Comparison of ENCODE assay signal across 19 cellular contexts in genomic region chr16:22347100-22347820, GRCh38. TPM values are rescaled to one million over a fixed set of nuclear protein-coding genes. Genes with fewer than 3 reads are reported as not detected.
DNase-seq lines count a peak whose midpoint lies in the region; ATAC-seq and TF ChIP-seq lines count a peak whose summit lies in the region.
"Had no signal": no experiment of that assay in that cellular context is flagged by ENCODE, and none has a peak within 500 bp of the region (broad histone marks: within the 10 kb centered on the region; RNA-seq: fewer than 3 reads in every experiment).

No MANE protein-coding gene starts in this region.

- H3K18ac ChIP-seq in IMR-90 (ENCODE audit: low read depth, low read length): no peak overlapping the region

- no peak overlapping the region for H3K23ac ChIP-seq in IMR-90 (ENCODE audit: low read depth, low read length)

- no peak overlapping the region for H2BK5ac ChIP-seq in IMR-90 (ENCODE audit: low read depth, low read length, poor library complexity, severe bottlenecking)

- H3K36me3 Mint-ChIP-seq in activated CD4-positive, alpha-beta T cell treated with anti-CD3 and anti-CD28 coated beads for 36 hours (ENCODE audit: low read depth): peaks cover 63% of the 10 kb centered on the region
- peaks cover 48% of the 10 kb centered on the region for H3K36me3 Mint-ChIP-seq in effector memory CD8-positive, alpha-beta T cell (ENCODE audit: insufficient read depth)

- H4K20me1 ChIP-seq in IMR-90 (ENCODE audit: insufficient read depth, low read length): peaks cover 35% of the 10 kb centered on the region

- H3K56ac ChIP-seq in IMR-90 (ENCODE audit: extremely low read depth, insufficient read depth, low read length): no peak overlapping the region

- no peak for ATAC-seq in activated CD4-positive, alpha-beta T cell treated with anti-CD3 and anti-CD28 coated beads for 36 hours
- ATAC-seq in IMR-90 (ENCODE audit: low read depth): no peak
- ATAC-seq in effector memory CD8-positive, alpha-beta T cell (replicated peaks): no peak

- H3K4me3 ChIP-seq in IMR-90 (ENCODE audit: insufficient read depth, low read depth, low read length): no peak overlapping the region

- H2BK20ac ChIP-seq in IMR-90 (ENCODE audit: low read depth, low read length): no peak overlapping the region

- H2BK15ac ChIP-seq in IMR-90 (ENCODE audit: low read depth, low read length): no peak overlapping the region

- H2BK120ac ChIP-seq in IMR-90 (ENCODE audit: low read depth, low read length): no peak overlapping the region

- H3K9me3 Mint-ChIP-seq in activated CD4-positive, alpha-beta T cell treated with anti-CD3 and anti-CD28 coated beads for 36 hours (ENCODE audit: low read depth): no peaks in the 10 kb centered on the region
- no peaks in the 10 kb centered on the region for H3K9me3 Mint-ChIP-seq in effector memory CD8-positive, alpha-beta T cell
- H3K9me3 Mint-ChIP-seq: memory B cell, type B pancreatic cell had no signal

- no peak overlapping the region for H2AFZ ChIP-seq in IMR-90 (replicated peaks; ENCODE audit: low read length, poor library complexity)

- H4K91ac ChIP-seq in IMR-90 (ENCODE audit: insufficient read depth, low read depth, low read length): no peak overlapping the region

- TF ChIP-seq CTCF in IMR-90 (conservative IDR thresholded peaks at IDR 0.05; ENCODE audit: low read depth, low read length) (no peak), GM13976 (IDR thresholded peaks at IDR 0.05; ENCODE audit: borderline replicate concordance, control extremely low read depth, extremely low read depth, insufficient read depth, missing control alignments) (no peak)

- H3K4me2 ChIP-seq in IMR-90 (ENCODE audit: low read depth, low read length): no peak overlapping the region
- H3K4me2 ChIP-seq: SK-N-SH had no signal

- H3K27ac Mint-ChIP-seq in activated CD4-positive, alpha-beta T cell treated with anti-CD3 and anti-CD28 coated beads for 36 hours: peak overlapping the region; percentile 52
- peak overlapping the region; percentile 26 to 76 for H3K27ac Mint-ChIP-seq in effector memory CD8-positive, alpha-beta T cell
- H3K27ac Mint-ChIP-seq: memory B cell, type B pancreatic cell had no signal

- peaks cover 11% of the 10 kb centered on the region for H3K9me1 ChIP-seq in IMR-90 (ENCODE audit: insufficient read depth, low read length)

- no peaks in the 10 kb centered on the region for H3K27me3 Mint-ChIP-seq in activated CD4-positive, alpha-beta T cell treated with anti-CD3 and anti-CD28 coated beads for 36 hours
- no peaks in the 10 kb centered on the region for H3K27me3 Mint-ChIP-seq in effector memory CD8-positive, alpha-beta T cell
- H3K27me3 Mint-ChIP-seq: memory B cell, type B pancreatic cell had no signal

- WGBS in IMR-90 (ENCODE audit: extremely low coverage in 2 of 2, insufficient read length in 1 of 2), 2 experiments: 97% methylated on average over 11 of the region's 20 CpGs; no CpG with 5 or more reads in 1 of the 2 experiments

- H3K27ac ChIP-seq in IMR-90 (ENCODE audit: insufficient read depth, low read length): no peak overlapping the region
- H3K27ac ChIP-seq: neutrophil had no signal

- H3K36me3 ChIP-seq in IMR-90 (ENCODE audit: control insufficient read depth, insufficient read depth, low read length): peaks cover 52% of the 10 kb centered on the region

- no peaks in the 10 kb centered on the region for H3K27me3 ChIP-seq in IMR-90 (ENCODE audit: control insufficient read depth, insufficient read depth, low read length)
- H3K27me3 ChIP-seq: neutrophil had no signal

- no peak overlapping the region for H3K9ac ChIP-seq in IMR-90 (ENCODE audit: low read depth, low read length)
- H3K9ac ChIP-seq: SK-N-SH had no signal

- H3K4me1 ChIP-seq in IMR-90 (ENCODE audit: control insufficient read depth, insufficient read depth, low read length): peaks cover 4% of the 10 kb centered on the region; the same call in 1 of the 2 replicates

- no TSS peak for BruUV-seq in IMR-90 (replicated peaks; lab: Mats Ljungman, UMichigan)

- no peak overlapping the region for H4K5ac ChIP-seq in IMR-90 (ENCODE audit: low read depth, low read length)

- H3K4me3 Mint-ChIP-seq in activated CD4-positive, alpha-beta T cell treated with anti-CD3 and anti-CD28 coated beads for 36 hours: no peak overlapping the region
- H3K4me3 Mint-ChIP-seq in effector memory CD8-positive, alpha-beta T cell: no peak overlapping the region
- H3K4me3 Mint-ChIP-seq: CD14-positive monocyte, memory B cell, type B pancreatic cell had no signal

- H3K9me3 ChIP-seq in IMR-90 (ENCODE audit: control insufficient read depth, insufficient read depth, low read length): no peaks in the 10 kb centered on the region
- H3K9me3 ChIP-seq: neutrophil, SK-N-SH had no signal

- H3K4ac ChIP-seq in IMR-90 (ENCODE audit: low read depth, low read length): no peak overlapping the region

- intact Hi-C loops in activated CD4-positive, alpha-beta T cell treated with anti-CD3 and anti-CD28 coated beads for 36 hours (cut with DNase I, micrococcal nuclease): no loop called here
- intact Hi-C loops in IMR-90 (cut with micrococcal nuclease): no loop called here

- no peak for TF ChIP-seq RAD21 in IMR-90 (IDR thresholded peaks at IDR 0.05; ENCODE audit: low read length)

- peaks cover 28% of the 10 kb centered on the region for H3K4me1 Mint-ChIP-seq in activated CD4-positive, alpha-beta T cell treated with anti-CD3 and anti-CD28 coated beads for 36 hours
- peaks cover 1 to 4% of the 10 kb centered on the region in 2 donors for H3K4me1 Mint-ChIP-seq in effector memory CD8-positive, alpha-beta T cell (ENCODE audit: low read depth in 2 of 2)
- H3K4me1 Mint-ChIP-seq: memory B cell had no signal

- H3K79me1 ChIP-seq in IMR-90 (ENCODE audit: low read depth in 1 of 2, low read length in 2 of 2): peaks cover 38 to 75% of the 10 kb centered on the region in 2 experiments

- no peak overlapping the region for H4K8ac ChIP-seq in IMR-90 (ENCODE audit: low read depth in 2 of 2, low read length in 2 of 2)

- CTCF ChIA-PET in activated CD4-positive, alpha-beta T cell treated with anti-CD3 and anti-CD28 coated beads for 36 hours (lab: Charles Lee): interaction anchor here (1.1 kb wide), 1 partner anchor 11 kb away, joined by 5 read pairs; no protein-coding TSS in a partner anchor
- CTCF ChIA-PET in IMR-90 (lab: Yijun Ruan, JAX): interaction anchor here (0.8 kb wide), 1 partner anchor 23 kb away, joined by 3 read pairs; no protein-coding TSS in a partner anchor

- dilution Hi-C loops in IMR-90 (cut with HindIII; ENCODE audit: low sequenced_read_pairs, unreplicated experiment): no loop called here

- in situ Hi-C loops in IMR-90 (cut with MboI; ENCODE audit: low sequenced_read_pairs) (loop anchor here (25.0 kb wide), 1 partner anchor 1185 kb away; the partner anchor contains the start of genes DNAH3 and LDAF1), GM13976 (cut with MboI; ENCODE audit: low sequenced_read_pairs, unreplicated experiment) (loop anchor here (25.0 kb wide), 1 partner anchor 1160 kb away; no protein-coding TSS in a partner anchor)

- H3K14ac ChIP-seq in IMR-90 (replicated peaks; ENCODE audit: low read depth, low read length): no peak overlapping the region

- no peak for DNase-seq in activated CD4-positive, alpha-beta T cell treated with anti-CD3 and anti-CD28 coated beads for 36 hours
- DNase-seq in activated CD4-positive, alpha-beta T cell treated with anti-CD3 and anti-CD28 coated beads for 48 hours: no peak
- DNase-seq in IMR-90 (no peak), midbrain (lab: John Stamatoyannopoulos, UW) (peak; percentile 20), HuH-7 (ENCODE audit: low spot score) (no peak), SK-N-DZ (ENCODE audit: low spot score) (no peak), GM13976 (ENCODE audit: low spot score) (no peak)
- DNase-seq in effector memory CD8-positive, alpha-beta T cell: no peak
- DNase-seq: activated CD8-positive, alpha-beta memory T cell treated with anti-CD3 and anti-CD28 coated beads for 24 hours; activated naive CD4-positive, alpha-beta T cell treated with anti-CD3 and anti-CD28 coated beads, Interleukin-2, amount 50 U/mL, for 16 hours; foreskin melanocyte; NCI-H187; NCI-H510A; SK-N-SH; stimulated activated CD4-positive, alpha-beta T cell treated with anti-CD3 and anti-CD28 coated beads, Interleukin-4, amount 100 ng/mL, for 24 hours had no signal

- POLR2A ChIA-PET in activated CD4-positive, alpha-beta T cell treated with anti-CD3 and anti-CD28 coated beads for 36 hours (lab: Charles Lee): interaction anchor here (0.7 kb wide), 1 partner anchor 155 kb away, joined by 11 read pairs; no protein-coding TSS in a partner anchor
- POLR2A ChIA-PET in IMR-90 (lab: Charles Lee; ENCODE audit: unreplicated experiment): no interaction called here

- peak overlapping the region; percentile 22 for H2AK9ac ChIP-seq in IMR-90 (replicated peaks; ENCODE audit: low read depth, low read length, poor library complexity)

- H2AK5ac ChIP-seq in IMR-90 (ENCODE audit: low read depth, low read length): no peak overlapping the region

- TF ChIP-seq POLR2A in IMR-90 (IDR thresholded peaks at IDR 0.05; ENCODE audit: low read depth, low read length): no peak

TF ChIP-seq in IMR-90, 13 proteins besides CTCF, POLR2A, EP300 and RAD21 (continues in another document):
- TF ChIP-seq SMC3 (IDR thresholded peaks at IDR 0.05; ENCODE audit: low read depth, low read length) (no peak), RFX5 (IDR thresholded peaks at IDR 0.05; ENCODE audit: low read depth, low read length) (no peak), NFE2L2 (IDR thresholded peaks at IDR 0.05; ENCODE audit: low read depth, low read length) (no peak), MAZ (IDR thresholded peaks at IDR 0.05; ENCODE audit: borderline replicate concordance, low read depth, low read length) (no peak)

RNA-seq across cellular contexts. Expression of gene CDR2, which starts 27.2 kb away (rescaled TPM):
- 10 to 100 TPM; 29.5 to 33.7 TPM for total RNA-seq in activated CD4-positive, alpha-beta T cell treated with anti-CD3 and anti-CD28 coated beads for 36 hours
- 44.2 and 48.4 TPM in 2 replicates for total RNA-seq in IMR-90 (2012; rRNA removed)
- polyA plus RNA-seq in IMR-90 (2012; rRNA removed): 33.1 and 37.7 TPM in 2 replicates
- polyA plus RNA-seq in IMR-90 (2012; cell fraction: cytosol; rRNA removed): 22.5 and 26.0 TPM in 2 replicates
- polyA plus RNA-seq in IMR-90 (2012; cell fraction: nucleus; rRNA removed; ENCODE audit: low replicate concordance): 15.0 and 38.4 TPM in 2 replicates
- 20.9 and 26.2 TPM in 2 replicates for polyA plus RNA-seq in SK-N-DZ (2014; cell fraction: cytosol; rRNA removed)
- polyA plus RNA-seq in SK-N-DZ (2014; cell fraction: nucleus; rRNA removed): 11.4 and 11.9 TPM in 2 replicates

RNA-seq across cellular contexts. Expression of gene POLR3E, which starts 50.1 kb away (rescaled TPM):
- total RNA-seq in activated CD4-positive, alpha-beta T cell treated with anti-CD3 and anti-CD28 coated beads for 36 hours: 10 to 100 TPM; 70.9 to 87.4 TPM
- 19.9 and 71.1 TPM in 2 replicates for total RNA-seq in IMR-90 (2012; rRNA removed)
- 46.0 and 49.5 TPM in 2 replicates for polyA plus RNA-seq in IMR-90 (2012; rRNA removed)
- 19.8 and 21.1 TPM in 2 replicates for polyA plus RNA-seq in IMR-90 (2012; cell fraction: cytosol; rRNA removed)
- 49.8 and 64.8 TPM in 2 replicates for polyA plus RNA-seq in IMR-90 (2012; cell fraction: nucleus; rRNA removed; ENCODE audit: low replicate concordance)
- 52.1 and 60.1 TPM in 2 replicates for polyA plus RNA-seq in SK-N-DZ (2014; cell fraction: cytosol; rRNA removed)
- 148 and 169 TPM in 2 replicates for polyA plus RNA-seq in SK-N-DZ (2014; cell fraction: nucleus; rRNA removed)
